ENCODE assay signal across 17 cellular contexts in genomic region chr16:12868169-12868568, GRCh38. TPM values are rescaled to one million over a fixed set of nuclear protein-coding genes. Genes with fewer than 3 reads are reported as not detected.
"Had no signal": no experiment of that assay in that cellular context is flagged by ENCODE, and none has a peak within 500 bp of the region (broad histone marks: within the 10 kb centered on the region; RNA-seq: fewer than 3 reads in every experiment).

No MANE protein-coding gene starts in this region.

- H3K4me3 Mint-ChIP-seq: activated CD4-positive, alpha-beta memory T cell treated with anti-CD3 and anti-CD28 coated beads for 36 hours; activated CD8-positive, alpha-beta memory T cell treated with anti-CD3 and anti-CD28 coated beads, Interleukin-2, amount 10 ng/mL, durations not matched to agents 7 days and 5 days; activated naive CD4-positive, alpha-beta T cell treated with anti-CD3 and anti-CD28 coated beads, Interleukin-2, amount 50 U/mL, for 24 hours; activated T-cell treated with anti-CD3 and anti-CD28 coated beads, Interleukin-2, amount 50 U/mL, for 24 hours; endodermal cell; stimulated activated memory B cell treated with anti-CD40 and anti-IgM and Interleukin-4, amounts not matched to agents 10 μg/mL and 1 μg/mL and 100 μg/mL, for 72 hours had no signal

- H3K27me3 Mint-ChIP-seq: activated CD8-positive, alpha-beta memory T cell treated with anti-CD3 and anti-CD28 coated beads, Interleukin-2, amount 10 ng/mL, durations not matched to agents 7 days and 5 days had no signal

- DNase-seq: activated CD4-positive, alpha-beta memory T cell treated with anti-CD3 and anti-CD28 coated beads for 36 hours; activated CD8-positive, alpha-beta memory T cell treated with anti-CD3 and anti-CD28 coated beads, Interleukin-2, amount 10 ng/mL, durations not matched to agents 7 days and 5 days; activated effector memory CD4-positive, alpha-beta T cell treated with anti-CD3 and anti-CD28 coated beads, Interleukin-2, amount 50 U/mL, for 16 hours; activated T-cell treated with anti-CD3 and anti-CD28 coated beads, Interleukin-2, amount 50 U/mL, for 24 hours; adrenal gland; dorsolateral prefrontal cortex; endodermal cell; left colon; midbrain; ovary; stimulated activated CD4-positive, alpha-beta T cell treated with anti-CD3 and anti-CD28 coated beads, Interleukin-2, amount 100 ng/mL, for 48 hours; thyroid gland; WERI-Rb-1 had no signal

- H3K27me3 ChIP-seq: adrenal gland, cardiac muscle cell, ovary, thyroid gland had no signal

- H3K4me3 ChIP-seq: adrenal gland, cardiac muscle cell, dorsolateral prefrontal cortex, lung, ovary, thyroid gland had no signal

- H3K36me3 Mint-ChIP-seq: activated CD4-positive, alpha-beta memory T cell treated with anti-CD3 and anti-CD28 coated beads for 36 hours; activated CD8-positive, alpha-beta memory T cell treated with anti-CD3 and anti-CD28 coated beads, Interleukin-2, amount 10 ng/mL, durations not matched to agents 7 days and 5 days; activated naive CD4-positive, alpha-beta T cell treated with anti-CD3 and anti-CD28 coated beads, Interleukin-2, amount 50 U/mL, for 24 hours; stimulated activated memory B cell treated with anti-CD40 and anti-IgM and Interleukin-4, amounts not matched to agents 10 μg/mL and 1 μg/mL and 100 μg/mL, for 72 hours had no signal

- H3K27ac Mint-ChIP-seq: activated CD4-positive, alpha-beta memory T cell treated with anti-CD3 and anti-CD28 coated beads for 36 hours; activated CD8-positive, alpha-beta memory T cell treated with anti-CD3 and anti-CD28 coated beads, Interleukin-2, amount 10 ng/mL, durations not matched to agents 7 days and 5 days; activated naive CD4-positive, alpha-beta T cell treated with anti-CD3 and anti-CD28 coated beads, Interleukin-2, amount 50 U/mL, for 24 hours; activated T-cell treated with anti-CD3 and anti-CD28 coated beads, Interleukin-2, amount 50 U/mL, for 24 hours; endodermal cell; stimulated activated memory B cell treated with anti-CD40 and anti-IgM and Interleukin-4, amounts not matched to agents 10 μg/mL and 1 μg/mL and 100 μg/mL, for 72 hours had no signal

- H3K36me3 ChIP-seq: adrenal gland, cardiac muscle cell, ovary, thyroid gland, WERI-Rb-1 had no signal

- H3K4me1 Mint-ChIP-seq: activated CD8-positive, alpha-beta memory T cell treated with anti-CD3 and anti-CD28 coated beads, Interleukin-2, amount 10 ng/mL, durations not matched to agents 7 days and 5 days; activated naive CD4-positive, alpha-beta T cell treated with anti-CD3 and anti-CD28 coated beads, Interleukin-2, amount 50 U/mL, for 24 hours had no signal

- H3K27ac ChIP-seq: adrenal gland, cardiac muscle cell, dorsolateral prefrontal cortex, ovary, thyroid gland, WERI-Rb-1 had no signal

- H3K4me1 ChIP-seq: adrenal gland, thyroid gland had no signal

- H3K9me3 Mint-ChIP-seq: activated CD4-positive, alpha-beta memory T cell treated with anti-CD3 and anti-CD28 coated beads for 36 hours; activated naive CD4-positive, alpha-beta T cell treated with anti-CD3 and anti-CD28 coated beads, Interleukin-2, amount 50 U/mL, for 24 hours; activated T-cell treated with anti-CD3 and anti-CD28 coated beads, Interleukin-2, amount 50 U/mL, for 24 hours had no signal

- H3K9me3 ChIP-seq: adrenal gland, ovary, thyroid gland had no signal

RNA-seq across cellular contexts. Expression of gene SHISA9, which starts 33.2 kb away (rescaled TPM):
- polyA plus RNA-seq: cardiac muscle cell had no signal
